ENCODE assay signal across 27 cellular contexts in genomic region chr2:134417968-134418557, GRCh38.
"Had no signal": no experiment of that assay in that cellular context is flagged by ENCODE, and none has a peak within 500 bp of the region (broad histone marks: within the 10 kb centered on the region; RNA-seq: fewer than 3 reads in every experiment).

No MANE protein-coding gene starts in this region.

- H3K4me3 ChIP-seq: coronary artery, esophagus squamous epithelium, heart right ventricle, left ventricle myocardium inferior, lower lobe of right lung, neural progenitor cell, prostate gland, skin epidermis, suprapubic skin, transverse colon, upper lobe of right lung, uterus had no signal

- DNase-seq: dermis blood vessel endothelial cell; effector memory CD4-positive, alpha-beta T cell; erythroblast; esophagus squamous epithelium; foreskin melanocyte; glutamatergic neuron; heart right ventricle; hippocampal formation; left cardiac atrium; left ventricle myocardium inferior; lower lobe of right lung; naive B cell; right cardiac atrium; stimulated activated CD4-positive, alpha-beta T cell treated with anti-CD3 and anti-CD28 coated beads, Interleukin-15, amount 100 ng/mL, for 24 hours; stimulated activated CD4-positive, alpha-beta T cell treated with anti-CD3 and anti-CD28 coated beads, Interleukin-2, amount 100 ng/mL, for 48 hours; stimulated activated naive CD4-positive, alpha-beta T cell; stimulated activated naive CD8-positive, alpha-beta T cell treated with anti-CD3 and anti-CD28 coated beads, Interleukin-15, amount 100 ng/mL, for 72 hours; transverse colon; upper lobe of right lung; uterus had no signal

- H3K27ac Mint-ChIP-seq: natural killer cell treated with Interleukin-12 subunit alpha and Interleukin-12 subunit beta and Interleukin-15 and Interleukin-18, amount 100 ng/mL, for 72 hours; neural progenitor cell; stimulated activated naive CD8-positive, alpha-beta T cell treated with anti-CD3 and anti-CD28 coated beads, Interleukin-15, amount 100 ng/mL, for 72 hours had no signal

- H3K9ac ChIP-seq: neural progenitor cell had no signal

- H3K4me3 Mint-ChIP-seq: naive B cell; natural killer cell treated with Interleukin-12 subunit alpha and Interleukin-12 subunit beta and Interleukin-15 and Interleukin-18, amount 100 ng/mL, for 72 hours; neural progenitor cell; stimulated activated naive CD8-positive, alpha-beta T cell treated with anti-CD3 and anti-CD28 coated beads, Interleukin-15, amount 100 ng/mL, for 72 hours had no signal

- ATAC-seq: heart right ventricle; left cardiac atrium; lower lobe of right lung; natural killer cell treated with Interleukin-12 subunit alpha and Interleukin-12 subunit beta and Interleukin-15 and Interleukin-18, amount 100 ng/mL, for 72 hours; right cardiac atrium; stimulated activated naive CD8-positive, alpha-beta T cell treated with anti-CD3 and anti-CD28 coated beads, Interleukin-15, amount 100 ng/mL, for 72 hours; upper lobe of right lung had no signal

- H3K9me3 Mint-ChIP-seq: naive B cell; natural killer cell treated with Interleukin-12 subunit alpha and Interleukin-12 subunit beta and Interleukin-15 and Interleukin-18, amount 100 ng/mL, for 72 hours; neural progenitor cell; stimulated activated naive CD8-positive, alpha-beta T cell treated with anti-CD3 and anti-CD28 coated beads, Interleukin-15, amount 100 ng/mL, for 72 hours had no signal

- FAIRE-seq: islet of Langerhans had no signal

- H3K27ac ChIP-seq: coronary artery, esophagus squamous epithelium, heart right ventricle, left ventricle myocardium inferior, lower lobe of right lung, neural progenitor cell, prostate gland, skin epidermis, suprapubic skin, transverse colon, upper lobe of right lung, uterus had no signal

- H3K4me1 ChIP-seq: esophagus squamous epithelium, lower lobe of right lung, prostate gland, suprapubic skin, upper lobe of right lung, uterus had no signal

- H3K9me3 ChIP-seq: esophagus squamous epithelium, heart right ventricle, left ventricle myocardium inferior, lower lobe of right lung, prostate gland, suprapubic skin, transverse colon, upper lobe of right lung, uterus had no signal

- H2AFZ ChIP-seq: neural progenitor cell had no signal

- H3K27me3 Mint-ChIP-seq: naive B cell; natural killer cell treated with Interleukin-12 subunit alpha and Interleukin-12 subunit beta and Interleukin-15 and Interleukin-18, amount 100 ng/mL, for 72 hours; stimulated activated naive CD8-positive, alpha-beta T cell treated with anti-CD3 and anti-CD28 coated beads, Interleukin-15, amount 100 ng/mL, for 72 hours had no signal

- H3K27me3 ChIP-seq: esophagus squamous epithelium, heart right ventricle, neural progenitor cell, suprapubic skin, transverse colon, upper lobe of right lung, uterus had no signal

- H3K4me2 ChIP-seq: neural progenitor cell had no signal

- H3K36me3 Mint-ChIP-seq: neural progenitor cell had no signal

- H3K36me3 ChIP-seq: neural progenitor cell, prostate gland, transverse colon, uterus had no signal
